ENCODE assay signal across 1 cellular context in the genomic region with DNA sequence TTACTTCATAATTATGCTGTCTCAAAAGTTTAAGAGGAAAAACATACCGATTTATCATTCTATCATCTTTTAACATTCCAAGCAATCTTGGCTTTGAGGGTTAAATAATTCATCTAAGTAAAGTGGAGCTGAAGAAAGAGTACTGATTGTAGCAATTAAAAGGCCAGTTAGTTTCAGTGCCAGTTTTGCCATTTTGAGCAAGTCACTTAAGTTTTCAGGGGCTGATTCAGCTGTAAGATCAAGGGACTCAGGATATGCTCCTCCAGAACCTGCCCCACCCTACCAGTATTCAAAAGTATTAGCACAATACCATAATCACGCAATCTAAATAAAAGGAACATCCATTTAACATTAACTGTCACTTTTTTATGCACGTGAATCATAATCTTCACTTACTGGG.
TF ChIP-seq lines count a peak whose summit lies in the region.

No MANE protein-coding gene starts in this region.

TF ChIP-seq in HepG2, 621 proteins besides CTCF, POLR2A, EP300 and RAD21:
- TF ChIP-seq ZNF781 (CRISPR knock-in tag; IDR thresholded peaks at IDR 0.05; ENCODE audit: borderline replicate concordance, not compliant biosample characterization) (no peak), HNRNPL (IDR thresholded peaks at IDR 0.05; ENCODE audit: low read depth, low read length) (no peak), NCOA5 (CRISPR knock-in tag; IDR thresholded peaks at IDR 0.05) (no peak), KLF15 (CRISPR knock-in tag; IDR thresholded peaks at IDR 0.05; ENCODE audit: borderline replicate concordance) (no peak), MYNN (CRISPR knock-in tag; IDR thresholded peaks at IDR 0.05; ENCODE audit: low read depth) (no peak)
